1 cellular context compared by ENCODE assay signal in the genomic region with DNA sequence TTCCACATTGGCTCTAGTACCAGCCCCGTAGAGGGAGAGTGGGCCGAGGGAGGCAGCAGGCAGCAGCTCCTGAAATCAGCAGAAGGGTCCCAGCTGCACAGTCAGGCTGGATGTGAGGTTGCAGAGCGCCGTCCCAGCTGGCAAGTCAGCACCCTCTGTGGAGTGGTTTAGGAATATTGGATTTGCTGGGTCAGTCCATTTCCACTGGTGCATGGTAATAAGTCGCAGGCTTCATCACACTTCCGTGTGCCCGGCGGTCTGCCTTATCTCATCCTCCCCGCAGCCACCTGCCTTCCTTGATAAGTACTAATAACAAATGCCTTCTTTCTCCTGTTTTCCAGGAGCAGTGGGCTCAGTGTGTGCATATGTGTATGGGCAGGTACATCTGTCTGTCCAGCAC.
TF ChIP-seq lines count a peak whose summit lies in the region.

No MANE protein-coding gene starts in this region.

TF ChIP-seq in K562, 482 proteins besides CTCF, POLR2A, EP300 and RAD21 (continued from another document):
- TF ChIP-seq, protein P1, sequence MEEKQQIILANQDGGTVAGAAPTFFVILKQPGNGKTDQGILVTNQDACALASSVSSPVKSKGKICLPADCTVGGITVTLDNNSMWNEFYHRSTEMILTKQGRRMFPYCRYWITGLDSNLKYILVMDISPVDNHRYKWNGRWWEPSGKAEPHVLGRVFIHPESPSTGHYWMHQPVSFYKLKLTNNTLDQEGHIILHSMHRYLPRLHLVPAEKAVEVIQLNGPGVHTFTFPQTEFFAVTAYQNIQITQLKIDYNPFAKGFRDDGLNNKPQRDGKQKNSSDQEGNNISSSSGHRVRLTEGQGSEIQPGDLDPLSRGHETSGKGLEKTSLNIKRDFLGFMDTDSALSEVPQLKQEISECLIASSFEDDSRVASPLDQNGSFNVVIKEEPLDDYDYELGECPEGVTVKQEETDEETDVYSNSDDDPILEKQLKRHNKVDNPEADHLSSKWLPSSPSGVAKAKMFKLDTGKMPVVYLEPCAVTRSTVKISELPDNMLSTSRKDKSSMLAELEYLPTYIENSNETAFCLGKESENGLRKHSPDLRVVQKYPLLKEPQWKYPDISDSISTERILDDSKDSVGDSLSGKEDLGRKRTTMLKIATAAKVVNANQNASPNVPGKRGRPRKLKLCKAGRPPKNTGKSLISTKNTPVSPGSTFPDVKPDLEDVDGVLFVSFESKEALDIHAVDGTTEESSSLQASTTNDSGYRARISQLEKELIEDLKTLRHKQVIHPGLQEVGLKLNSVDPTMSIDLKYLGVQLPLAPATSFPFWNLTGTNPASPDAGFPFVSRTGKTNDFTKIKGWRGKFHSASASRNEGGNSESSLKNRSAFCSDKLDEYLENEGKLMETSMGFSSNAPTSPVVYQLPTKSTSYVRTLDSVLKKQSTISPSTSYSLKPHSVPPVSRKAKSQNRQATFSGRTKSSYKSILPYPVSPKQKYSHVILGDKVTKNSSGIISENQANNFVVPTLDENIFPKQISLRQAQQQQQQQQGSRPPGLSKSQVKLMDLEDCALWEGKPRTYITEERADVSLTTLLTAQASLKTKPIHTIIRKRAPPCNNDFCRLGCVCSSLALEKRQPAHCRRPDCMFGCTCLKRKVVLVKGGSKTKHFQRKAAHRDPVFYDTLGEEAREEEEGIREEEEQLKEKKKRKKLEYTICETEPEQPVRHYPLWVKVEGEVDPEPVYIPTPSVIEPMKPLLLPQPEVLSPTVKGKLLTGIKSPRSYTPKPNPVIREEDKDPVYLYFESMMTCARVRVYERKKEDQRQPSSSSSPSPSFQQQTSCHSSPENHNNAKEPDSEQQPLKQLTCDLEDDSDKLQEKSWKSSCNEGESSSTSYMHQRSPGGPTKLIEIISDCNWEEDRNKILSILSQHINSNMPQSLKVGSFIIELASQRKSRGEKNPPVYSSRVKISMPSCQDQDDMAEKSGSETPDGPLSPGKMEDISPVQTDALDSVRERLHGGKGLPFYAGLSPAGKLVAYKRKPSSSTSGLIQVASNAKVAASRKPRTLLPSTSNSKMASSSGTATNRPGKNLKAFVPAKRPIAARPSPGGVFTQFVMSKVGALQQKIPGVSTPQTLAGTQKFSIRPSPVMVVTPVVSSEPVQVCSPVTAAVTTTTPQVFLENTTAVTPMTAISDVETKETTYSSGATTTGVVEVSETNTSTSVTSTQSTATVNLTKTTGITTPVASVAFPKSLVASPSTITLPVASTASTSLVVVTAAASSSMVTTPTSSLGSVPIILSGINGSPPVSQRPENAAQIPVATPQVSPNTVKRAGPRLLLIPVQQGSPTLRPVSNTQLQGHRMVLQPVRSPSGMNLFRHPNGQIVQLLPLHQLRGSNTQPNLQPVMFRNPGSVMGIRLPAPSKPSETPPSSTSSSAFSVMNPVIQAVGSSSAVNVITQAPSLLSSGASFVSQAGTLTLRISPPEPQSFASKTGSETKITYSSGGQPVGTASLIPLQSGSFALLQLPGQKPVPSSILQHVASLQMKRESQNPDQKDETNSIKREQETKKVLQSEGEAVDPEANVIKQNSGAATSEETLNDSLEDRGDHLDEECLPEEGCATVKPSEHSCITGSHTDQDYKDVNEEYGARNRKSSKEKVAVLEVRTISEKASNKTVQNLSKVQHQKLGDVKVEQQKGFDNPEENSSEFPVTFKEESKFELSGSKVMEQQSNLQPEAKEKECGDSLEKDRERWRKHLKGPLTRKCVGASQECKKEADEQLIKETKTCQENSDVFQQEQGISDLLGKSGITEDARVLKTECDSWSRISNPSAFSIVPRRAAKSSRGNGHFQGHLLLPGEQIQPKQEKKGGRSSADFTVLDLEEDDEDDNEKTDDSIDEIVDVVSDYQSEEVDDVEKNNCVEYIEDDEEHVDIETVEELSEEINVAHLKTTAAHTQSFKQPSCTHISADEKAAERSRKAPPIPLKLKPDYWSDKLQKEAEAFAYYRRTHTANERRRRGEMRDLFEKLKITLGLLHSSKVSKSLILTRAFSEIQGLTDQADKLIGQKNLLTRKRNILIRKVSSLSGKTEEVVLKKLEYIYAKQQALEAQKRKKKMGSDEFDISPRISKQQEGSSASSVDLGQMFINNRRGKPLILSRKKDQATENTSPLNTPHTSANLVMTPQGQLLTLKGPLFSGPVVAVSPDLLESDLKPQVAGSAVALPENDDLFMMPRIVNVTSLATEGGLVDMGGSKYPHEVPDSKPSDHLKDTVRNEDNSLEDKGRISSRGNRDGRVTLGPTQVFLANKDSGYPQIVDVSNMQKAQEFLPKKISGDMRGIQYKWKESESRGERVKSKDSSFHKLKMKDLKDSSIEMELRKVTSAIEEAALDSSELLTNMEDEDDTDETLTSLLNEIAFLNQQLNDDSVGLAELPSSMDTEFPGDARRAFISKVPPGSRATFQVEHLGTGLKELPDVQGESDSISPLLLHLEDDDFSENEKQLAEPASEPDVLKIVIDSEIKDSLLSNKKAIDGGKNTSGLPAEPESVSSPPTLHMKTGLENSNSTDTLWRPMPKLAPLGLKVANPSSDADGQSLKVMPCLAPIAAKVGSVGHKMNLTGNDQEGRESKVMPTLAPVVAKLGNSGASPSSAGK (IDR thresholded peaks at IDR 0.05): no peak
- TF ChIP-seq RB1 (IDR thresholded peaks at IDR 0.05; ENCODE audit: low read depth) (no peak), GTF3C2 (IDR thresholded peaks at IDR 0.05; ENCODE audit: borderline replicate concordance, extremely low read depth, insufficient read length) (no peak), HDAC2 (IDR thresholded peaks at IDR 0.05) (no peak), ARNT (IDR thresholded peaks at IDR 0.05) (no peak), CBX8 (IDR thresholded peaks at IDR 0.05; ENCODE audit: borderline replicate concordance, extremely low read depth, low read depth, low read length, poor library complexity, severe bottlenecking) (no peak), TAL1 (IDR thresholded peaks at IDR 0.05) (peak; percentile 63), ZBTB8A (IDR thresholded peaks at IDR 0.05; ENCODE audit: partially characterized antibody) (no peak), SMARCB1 (IDR thresholded peaks at IDR 0.05; ENCODE audit: insufficient read length, low read depth) (no peak), ZNF12 (CRISPR knock-in tag; IDR thresholded peaks at IDR 0.05) (no peak), ARID2 (IDR thresholded peaks at IDR 0.05) (no peak), TRIM25 (IDR thresholded peaks at IDR 0.05; ENCODE audit: borderline replicate concordance) (no peak), ARID1B (IDR thresholded peaks at IDR 0.05) (peak; percentile 62; the same call in 1 of the 2 replicates), ZNF77 (CRISPR knock-in tag; IDR thresholded peaks at IDR 0.05) (no peak), MIER1 (IDR thresholded peaks at IDR 0.05; ENCODE audit: low read depth) (no peak), ZNF589 (CRISPR knock-in tag; IDR thresholded peaks at IDR 0.05; ENCODE audit: low read depth) (no peak), SMAD3 (CRISPR knock-in tag; conservative IDR thresholded peaks at IDR 0.05) (no peak), TEAD4 (IDR thresholded peaks at IDR 0.05; ENCODE audit: low read length) (peak; percentile 42), TEAD4 (CRISPR knock-in tag; IDR thresholded peaks at IDR 0.05; ENCODE audit: borderline replicate concordance) (no peak), ZKSCAN8 (CRISPR knock-in tag; IDR thresholded peaks at IDR 0.05) (no peak)
- TF ChIP-seq, protein P2, sequence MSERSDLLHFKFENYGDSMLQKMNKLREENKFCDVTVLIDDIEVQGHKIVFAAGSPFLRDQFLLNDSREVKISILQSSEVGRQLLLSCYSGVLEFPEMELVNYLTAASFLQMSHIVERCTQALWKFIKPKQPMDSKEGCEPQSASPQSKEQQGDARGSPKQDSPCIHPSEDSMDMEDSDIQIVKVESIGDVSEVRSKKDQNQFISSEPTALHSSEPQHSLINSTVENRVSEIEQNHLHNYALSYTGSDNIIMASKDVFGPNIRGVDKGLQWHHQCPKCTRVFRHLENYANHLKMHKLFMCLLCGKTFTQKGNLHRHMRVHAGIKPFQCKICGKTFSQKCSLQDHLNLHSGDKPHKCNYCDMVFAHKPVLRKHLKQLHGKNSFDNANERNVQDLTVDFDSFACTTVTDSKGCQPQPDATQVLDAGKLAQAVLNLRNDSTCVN (CRISPR knock-in tag; IDR thresholded peaks at IDR 0.05): no peak
